1 cellular context compared by ENCODE assay signal in genomic region chr1:152165291-152166077, GRCh38.
TF ChIP-seq lines count a peak whose summit lies in the region.

No MANE protein-coding gene starts in this region.

TF ChIP-seq in A549, 52 proteins besides CTCF, POLR2A, EP300 and RAD21 (continued from another document):
- TF ChIP-seq HES2 (IDR thresholded peaks at IDR 0.05) (no peak), RARB (CRISPR knock-in tag; IDR thresholded peaks at IDR 0.05) (no peak), JUN (IDR thresholded peaks at IDR 0.05) (no peak), RCOR1 (IDR thresholded peaks at IDR 0.05; ENCODE audit: low read depth, low read length) (no peak), HOXB5 (CRISPR knock-in tag; IDR thresholded peaks at IDR 0.05) (no peak), CHD4 (IDR thresholded peaks at IDR 0.05; ENCODE audit: borderline replicate concordance) (no peak), ATOH8 (CRISPR knock-in tag; IDR thresholded peaks at IDR 0.05; ENCODE audit: low read depth) (no peak), BCL3 (IDR thresholded peaks at IDR 0.05) (no peak)
